Comparison of ENCODE assay signal across 16 cellular contexts in the genomic region with DNA sequence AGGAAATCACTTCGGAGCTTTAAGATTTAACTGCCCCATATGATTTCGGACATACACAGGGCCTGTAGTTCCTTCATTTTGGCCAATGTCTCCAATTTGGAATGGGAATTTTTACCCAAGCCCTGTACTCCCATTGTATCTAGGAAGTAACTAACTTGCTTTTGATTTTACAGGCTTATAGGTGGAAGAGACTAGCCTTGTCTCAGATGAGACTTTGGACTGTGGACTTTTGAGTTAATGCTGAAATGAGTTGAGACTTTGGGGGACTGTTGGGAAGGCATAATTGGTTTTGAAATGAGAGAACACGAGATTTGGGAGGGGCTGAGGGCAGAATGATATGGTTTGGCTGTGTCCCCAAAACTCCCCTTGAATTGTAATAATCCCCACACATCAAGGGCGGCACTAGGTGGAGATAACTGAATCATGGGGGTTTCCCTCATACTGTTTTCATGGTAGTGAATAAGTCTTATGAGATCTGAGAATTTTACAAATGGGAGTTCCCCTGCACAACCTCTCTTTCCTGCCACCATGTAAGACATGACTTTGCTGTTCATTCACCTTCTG.
A peak's percentile ranks its signal among the peaks of the same experiment; 100 is the strongest.
DNase-seq lines count a peak whose midpoint lies in the region; ATAC-seq and TF ChIP-seq lines count a peak whose summit lies in the region.
"Had no signal": no experiment of that assay in that cellular context is flagged by ENCODE, and none has a peak within 500 bp of the region (broad histone marks: within the 10 kb centered on the region; RNA-seq: fewer than 3 reads in every experiment).

No MANE protein-coding gene starts in this region.

- DNase-seq in activated naive CD4-positive, alpha-beta T cell treated with anti-CD3 and anti-CD28 coated beads for 36 hours: peak; percentile 40
- no peak for DNase-seq in activated naive CD4-positive, alpha-beta T cell treated with anti-CD3 and anti-CD28 coated beads, Interleukin-2, amount 50 U/mL, for 16 hours
- DNase-seq in GM12865 (ENCODE audit: low read depth) (peak; percentile 85), HuH-7.5 (ENCODE audit: low spot score) (no peak)
- DNase-seq in stimulated activated effector memory CD8-positive, alpha-beta T cell treated with anti-CD3 and anti-CD28 coated beads, Interleukin-12 subunit alpha, Interleukin-12 subunit beta, amount 100 ng/mL, for 72 hours (ENCODE audit: low spot score in 2 of 2): no peak
- DNase-seq in stimulated activated naive CD4-positive, alpha-beta T cell (lab: John Stamatoyannopoulos, UW): no peak
- DNase-seq: Caco-2, KG1, NCI-H1436 treated with DMSO at 0.1 percent for 48 hours, NCI-H2081, NCI-H748 treated with DMSO at 0.1 percent for 48 hours, RPMI8226 had no signal

- peak; percentile 55 for ATAC-seq in HG02973 (IDR thresholded peaks at IDR 0.05; ENCODE audit: unreplicated experiment)
- ATAC-seq in stimulated activated effector memory CD8-positive, alpha-beta T cell treated with anti-CD3 and anti-CD28 coated beads, Interleukin-12 subunit alpha, Interleukin-12 subunit beta, amount 100 ng/mL, for 72 hours: peak; percentile 61
- ATAC-seq in GM21526 (IDR thresholded peaks at IDR 0.05; ENCODE audit: low FRiP score, unreplicated experiment): no peak
- ATAC-seq: GM23338 had no signal

- peaks cover 7% of the 10 kb centered on the region for H3K27me3 Mint-ChIP-seq in activated naive CD4-positive, alpha-beta T cell treated with anti-CD3 and anti-CD28 coated beads for 36 hours (ENCODE audit: low read depth)

- H3K4me3 Mint-ChIP-seq in activated naive CD4-positive, alpha-beta T cell treated with anti-CD3 and anti-CD28 coated beads for 36 hours: no peak overlapping the region
- H3K4me3 Mint-ChIP-seq in stimulated activated effector memory CD8-positive, alpha-beta T cell treated with anti-CD3 and anti-CD28 coated beads, Interleukin-12 subunit alpha, Interleukin-12 subunit beta, amount 100 ng/mL, for 72 hours: no peak overlapping the region
- H3K4me3 Mint-ChIP-seq: GM23338 had no signal

- no peak overlapping the region for H3K4me3 ChIP-seq in GM12865 (ENCODE audit: low read depth, low read length)
- H3K4me3 ChIP-seq: GM23338, SJSA1 had no signal

- CTCF ChIA-PET in activated naive CD4-positive, alpha-beta T cell treated with anti-CD3 and anti-CD28 coated beads for 36 hours (lab: Charles Lee): no interaction called here

- no peak for TF ChIP-seq CTCF in GM12865 (IDR thresholded peaks at IDR 0.05; ENCODE audit: insufficient read depth, low read depth, low read length, missing control alignments)

- H3K27ac Mint-ChIP-seq in activated naive CD4-positive, alpha-beta T cell treated with anti-CD3 and anti-CD28 coated beads for 36 hours: no peak overlapping the region
- H3K27ac Mint-ChIP-seq in stimulated activated effector memory CD8-positive, alpha-beta T cell treated with anti-CD3 and anti-CD28 coated beads, Interleukin-12 subunit alpha, Interleukin-12 subunit beta, amount 100 ng/mL, for 72 hours: no peak overlapping the region
- H3K27ac Mint-ChIP-seq: GM23338 had no signal

- intact Hi-C loops in activated naive CD4-positive, alpha-beta T cell treated with anti-CD3 and anti-CD28 coated beads for 36 hours (cut with micrococcal nuclease): no loop called here

- H3K36me3 Mint-ChIP-seq in activated naive CD4-positive, alpha-beta T cell treated with anti-CD3 and anti-CD28 coated beads for 36 hours (ENCODE audit: low read depth): peaks cover 1% of the 10 kb centered on the region
- no peaks in the 10 kb centered on the region for H3K36me3 Mint-ChIP-seq in stimulated activated effector memory CD8-positive, alpha-beta T cell treated with anti-CD3 and anti-CD28 coated beads, Interleukin-12 subunit alpha, Interleukin-12 subunit beta, amount 100 ng/mL, for 72 hours

- H3K9me3 Mint-ChIP-seq in activated naive CD4-positive, alpha-beta T cell treated with anti-CD3 and anti-CD28 coated beads for 36 hours: peaks cover 31% of the 10 kb centered on the region
- peaks cover 10% of the 10 kb centered on the region for H3K9me3 Mint-ChIP-seq in stimulated activated effector memory CD8-positive, alpha-beta T cell treated with anti-CD3 and anti-CD28 coated beads, Interleukin-12 subunit alpha, Interleukin-12 subunit beta, amount 100 ng/mL, for 72 hours

- H3K4me1 Mint-ChIP-seq in activated naive CD4-positive, alpha-beta T cell treated with anti-CD3 and anti-CD28 coated beads for 36 hours (ENCODE audit: low read depth): peaks cover 2% of the 10 kb centered on the region
- no peaks in the 10 kb centered on the region for H3K4me1 Mint-ChIP-seq in stimulated activated effector memory CD8-positive, alpha-beta T cell treated with anti-CD3 and anti-CD28 coated beads, Interleukin-12 subunit alpha, Interleukin-12 subunit beta, amount 100 ng/mL, for 72 hours

Comparison
In these comparisons a context has a peak if more than half of its experiments do, and no peak if none do; other contexts are left out.
1. DNase-seq: peak in activated naive CD4-positive, alpha-beta T cell treated with anti-CD3 and anti-CD28 coated beads for 36 hours (single experiment) and GM12865 (single experiment); none in activated naive CD4-positive, alpha-beta T cell treated with anti-CD3 and anti-CD28 coated beads, Interleukin-2, amount 50 U/mL, for 16 hours (single experiment), stimulated activated effector memory CD8-positive, alpha-beta T cell treated with anti-CD3 and anti-CD28 coated beads, Interleukin-12 subunit alpha, Interleukin-12 subunit beta, amount 100 ng/mL, for 72 hours (0 of 2), stimulated activated naive CD4-positive, alpha-beta T cell (0 of 6) and HuH-7.5 (single experiment).